Comparison of ENCODE assay signal across 1 cellular context in genomic region chr5:142784405-142784955, GRCh38.
TF ChIP-seq lines count a peak whose summit lies in the region.

No MANE protein-coding gene starts in this region.

TF ChIP-seq in HepG2, 621 proteins besides CTCF, POLR2A, EP300 and RAD21:
- TF ChIP-seq ZNF296 (CRISPR knock-in tag; conservative IDR thresholded peaks at IDR 0.05) (no peak), ZNF121 (CRISPR knock-in tag; IDR thresholded peaks at IDR 0.05) (no peak), SKI (IDR thresholded peaks at IDR 0.05; ENCODE audit: partially characterized antibody) (no peak), TCF12 (IDR thresholded peaks at IDR 0.05) (no peak), TCF12 (CRISPR knock-in tag; IDR thresholded peaks at IDR 0.05) (no peak), ZNF30 (CRISPR knock-in tag; IDR thresholded peaks at IDR 0.05) (no peak), AGO1 (IDR thresholded peaks at IDR 0.05; ENCODE audit: low read depth, low read length, poor library complexity, severe bottlenecking) (no peak), PHB2 (IDR thresholded peaks at IDR 0.05; ENCODE audit: partially characterized antibody) (no peak), SNAPC2 (CRISPR knock-in tag; IDR thresholded peaks at IDR 0.05) (no peak)
